Comparison of ENCODE assay signal across 26 cellular contexts in the genomic region with DNA sequence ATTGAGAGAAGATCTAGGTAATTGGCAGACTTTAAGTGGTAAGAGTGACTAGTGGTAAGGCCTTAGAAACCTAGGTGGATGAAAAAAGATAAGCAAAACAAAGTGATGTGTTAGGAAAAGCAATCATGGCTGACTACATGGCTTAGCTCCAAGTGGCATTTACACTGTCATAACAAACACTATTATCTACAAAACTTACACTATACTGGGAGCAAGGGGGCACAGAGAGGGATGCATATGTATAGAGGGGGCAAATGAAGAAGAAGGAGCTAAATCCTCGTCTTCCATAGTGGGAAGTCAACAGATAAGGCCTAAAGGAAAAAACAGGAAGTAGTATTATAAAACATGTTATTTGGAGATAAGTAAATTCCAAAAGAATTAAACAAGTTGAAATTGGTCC. TPM values are rescaled to one million over a fixed set of nuclear protein-coding genes. Genes with fewer than 3 reads are reported as not detected.
DNase-seq lines count a peak whose midpoint lies in the region; ATAC-seq, FAIRE-seq and TF ChIP-seq lines count a peak whose summit lies in the region.
"Had no signal": no experiment of that assay in that cellular context is flagged by ENCODE, and none has a peak within 500 bp of the region (broad histone marks: within the 10 kb centered on the region; RNA-seq: fewer than 3 reads in every experiment).

No MANE protein-coding gene starts in this region.

- intact Hi-C loops in GM12878 (cut with micrococcal nuclease; ENCODE audit: unreplicated experiment): no loop called here

- 96 to 97% methylated on average over 1 of the region's 1 CpG for WGBS in GM23248 (ENCODE audit: low coverage in 1 of 2, low lambda C conversion rate in 2 of 2, missing lambda C conversion rate in 2 of 2), 2 experiments
- 100% methylated on average over 1 of the region's 1 CpG for WGBS in GM12878 (ENCODE audit: insufficient coverage, insufficient replicate concordance, low lambda C conversion rate, missing lambda C conversion rate)
- 50 to 80% methylated on average over 1 of the region's 1 CpG for WGBS in mesodermal cell (ENCODE audit: insufficient coverage in 2 of 2), 2 experiments

- H3K79me2 ChIP-seq in GM23248 (ENCODE audit: insufficient read depth) (no peaks in the 10 kb centered on the region), KMS-11 (ENCODE audit: insufficient read depth, low read depth) (no peaks in the 10 kb centered on the region), GM12878 (ENCODE audit: control insufficient read depth, insufficient read depth, low read length) (no peaks in the 10 kb centered on the region)

- H3K27me3 Mint-ChIP-seq in progenitor cell of endocrine pancreas: peaks cover 3% of the 10 kb centered on the region

- H2AFZ ChIP-seq in GM23248 (0 out of 2 replicates have a peak overlapping the region, but pooled peaks have one; percentile 33), KMS-11 (ENCODE audit: low read depth) (peak overlapping the region; percentile 76), GM12878 (ENCODE audit: control insufficient read depth, low read depth, low read length) (peak overlapping the region; percentile 66)

- no TSS peak for BruUV-seq in GM12878 (replicated peaks; lab: Mats Ljungman, UMichigan)

- FAIRE-seq in GM12878 (lab: Jason Lieb, UNC): no peak
- FAIRE-seq: kidney, RCC 7860, TTC549 had no signal

- RAD21 ChIA-PET in GM12878 (lab: Charles Lee; ENCODE audit: unreplicated experiment): interaction anchor here (2.6 kb wide), 1 partner anchor 25 kb away, joined by 13 read pairs; no protein-coding TSS in a partner anchor

- H3K27me3 ChIP-seq in GM23248 (replicated peaks; ENCODE audit: insufficient read depth) (no peaks in the 10 kb centered on the region), KMS-11 (ENCODE audit: insufficient read depth, low read depth) (no peaks in the 10 kb centered on the region), GM12878 (replicated peaks in 1 of 2; ENCODE audit: control insufficient read depth in 2 of 2, insufficient read depth in 2 of 2, low read length in 1 of 2) (no peaks in the 10 kb centered on the region)
- H3K27me3 ChIP-seq: body of pancreas, dorsolateral prefrontal cortex, SJCRH30, upper lobe of right lung had no signal

- H3K4me1 Mint-ChIP-seq in progenitor cell of endocrine pancreas (ENCODE audit: low read depth): peaks cover 7% of the 10 kb centered on the region

- H3K36me3 ChIP-seq in GM23248 (ENCODE audit: low read depth) (no peaks in the 10 kb centered on the region), KMS-11 (ENCODE audit: insufficient read depth) (no peaks in the 10 kb centered on the region), GM12878 (ENCODE audit: control insufficient read depth in 2 of 2, insufficient read depth in 2 of 2, low read length in 1 of 2) (no peaks in the 10 kb centered on the region), mesodermal cell (ENCODE audit: control insufficient read depth, insufficient read depth, low read length) (no peaks in the 10 kb centered on the region)
- H3K36me3 ChIP-seq: SJCRH30, upper lobe of right lung had no signal

- no peak overlapping the region for H3K27ac ChIP-seq in GM23248
- H3K27ac ChIP-seq in KMS-11: peak overlapping the region; percentile 84
- no peak overlapping the region for H3K27ac ChIP-seq in GM12878 (ENCODE audit: control insufficient read depth, insufficient read depth)
- H3K27ac ChIP-seq in mesodermal cell (ENCODE audit: low read depth, low read length, severe bottlenecking): peak overlapping the region; percentile 41
- H3K27ac ChIP-seq: body of pancreas, SJCRH30, upper lobe of right lung had no signal

- TF ChIP-seq CTCF in KMS-11 (conservative IDR thresholded peaks at IDR 0.05; ENCODE audit: low read depth, low read length): no peak
- no peak for TF ChIP-seq CTCF in GM12878 (IDR thresholded peaks at IDR 0.05 in 2 of 3, conservative IDR thresholded peaks at IDR 0.05 in 1 of 3; ENCODE audit: control insufficient read depth in 2 of 3, extremely low read depth in 1 of 3, insufficient read depth in 1 of 3, low read depth in 3 of 3, low read length in 3 of 3)
- TF ChIP-seq CTCF in progenitor cell of endocrine pancreas (IDR thresholded peaks at IDR 0.05; ENCODE audit: unreplicated experiment): no peak

- no peak overlapping the region for H3K4me3 Mint-ChIP-seq in progenitor cell of endocrine pancreas (ENCODE audit: low read depth)
- H3K4me3 Mint-ChIP-seq: activated CD8-positive, alpha-beta T cell treated with anti-CD3 and anti-CD28 coated beads, Interleukin-2, amount 10 ng/mL, durations not matched to agents 7 days and 5 days; neural crest cell had no signal

- no peak overlapping the region for H3K27ac Mint-ChIP-seq in progenitor cell of endocrine pancreas
- H3K27ac Mint-ChIP-seq: activated CD8-positive, alpha-beta T cell treated with anti-CD3 and anti-CD28 coated beads, Interleukin-2, amount 10 ng/mL, durations not matched to agents 7 days and 5 days had no signal

- H3K4me1 ChIP-seq in GM23248 (ENCODE audit: insufficient read depth) (no peaks in the 10 kb centered on the region), KMS-11 (ENCODE audit: low read depth, poor library complexity, severe bottlenecking) (peaks cover 48% of the 10 kb centered on the region), GM12878 (ENCODE audit: control insufficient read depth, insufficient read depth, low read length) (peaks cover 7% of the 10 kb centered on the region), mesodermal cell (ENCODE audit: control insufficient read depth, insufficient read depth, low read length, poor library complexity, severe bottlenecking) (peaks cover 20% of the 10 kb centered on the region)

- ATAC-seq in GM12878: no peak
- ATAC-seq: activated CD8-positive, alpha-beta T cell treated with anti-CD3 and anti-CD28 coated beads, Interleukin-2, amount 10 ng/mL, durations not matched to agents 7 days and 5 days; body of pancreas had no signal

- H3K9me2 ChIP-seq in GM23248 (ENCODE audit: insufficient read depth): no peaks in the 10 kb centered on the region

- SMC1A ChIA-PET in GM12878 (lab: Charles Lee; ENCODE audit: uncharacterized antibody, unreplicated experiment): interaction anchor here (0.5 to 1.9 kb wide), 8 partner anchors 17 to 50 kb away, joined by 3 to 10 read pairs (median 4); no protein-coding TSS in a partner anchor

- H3K9me3 ChIP-seq in GM23248 (ENCODE audit: low read depth) (no peaks in the 10 kb centered on the region), GM12878 (replicated peaks; ENCODE audit: control insufficient read depth, insufficient read depth, low read length) (no peaks in the 10 kb centered on the region), mesodermal cell (ENCODE audit: control insufficient read depth, low read length) (no peaks in the 10 kb centered on the region)
- H3K9me3 ChIP-seq: body of pancreas, SJCRH30, upper lobe of right lung had no signal

- no peaks in the 10 kb centered on the region for H4K20me1 ChIP-seq in GM23248 (ENCODE audit: insufficient read depth)
- H4K20me1 ChIP-seq in KMS-11 (ENCODE audit: insufficient read depth): no peaks in the 10 kb centered on the region
- no peaks in the 10 kb centered on the region for H4K20me1 ChIP-seq in GM12878 (ENCODE audit: control insufficient read depth, insufficient read depth)

- DNase-seq in GM23248: no peak
- no peak for DNase-seq in GM12878 (ENCODE audit: low read depth, low spot score)
- DNase-seq in ecto neural progenitor cell (ENCODE audit: low spot score): no peak
- no peak for DNase-seq in NCI-H526 (lab: John Stamatoyannopoulos, UW)
- no peak for DNase-seq in progenitor cell of endocrine pancreas (ENCODE audit: low spot score, unreplicated experiment)
- DNase-seq: activated CD8-positive, alpha-beta T cell treated with anti-CD3 and anti-CD28 coated beads, Interleukin-2, amount 10 ng/mL, durations not matched to agents 7 days and 5 days; activated gamma-delta T cell treated with Interleukin-2 at 50 U/mL for 16 hours; body of pancreas; dorsolateral prefrontal cortex; glutamatergic neuron; HCEC 1CT; kidney; NCI-H1694 treated with DMSO at 0.1 percent for 48 hours; NCI-H524 treated with DMSO at 0.1 percent for 48 hours; right cardiac atrium; SJCRH30; stimulated activated CD4-positive, alpha-beta T cell treated with anti-CD3 and anti-CD28 coated beads, Interleukin-4, amount 100 ng/mL, for 1 hour; T-helper 1 cell; upper lobe of right lung had no signal

- no peak overlapping the region for H3K4me2 ChIP-seq in GM23248 (ENCODE audit: unreplicated experiment)
- peak overlapping the region; percentile 97 for H3K4me2 ChIP-seq in KMS-11
- H3K4me2 ChIP-seq in GM12878 (ENCODE audit: control insufficient read depth, insufficient read depth): no peak overlapping the region

- TF ChIP-seq RAD21 in GM12878 (IDR thresholded peaks at IDR 0.05; ENCODE audit: insufficient read depth, low read depth, low read length): no peak

- H3K9me3 Mint-ChIP-seq in progenitor cell of endocrine pancreas (ENCODE audit: low read depth): no peaks in the 10 kb centered on the region
- H3K9me3 Mint-ChIP-seq: neural crest cell had no signal

- no peak overlapping the region for H3K4me3 ChIP-seq in GM23248
- H3K4me3 ChIP-seq in KMS-11 (IDR thresholded peaks at IDR 0.05; ENCODE audit: insufficient read depth, low read depth, low read length): no peak overlapping the region
- H3K4me3 ChIP-seq in GM12878: no peak overlapping the region
- no peak overlapping the region for H3K4me3 ChIP-seq in mesodermal cell (ENCODE audit: extremely low read depth, insufficient read depth, low read length, poor library complexity, severe bottlenecking)
- H3K4me3 ChIP-seq: body of pancreas, SJCRH30, upper lobe of right lung had no signal

- TF ChIP-seq POLR2A in GM12878 (IDR thresholded peaks at IDR 0.05; ENCODE audit: low read depth, low read length): no peak

- H3F3A ChIP-seq in GM23248 (ENCODE audit: insufficient read depth): no peaks in the 10 kb centered on the region

- no peak for TF ChIP-seq EP300 in GM12878 (IDR thresholded peaks at IDR 0.05; ENCODE audit: borderline replicate concordance in 1 of 2, control insufficient read depth in 1 of 2, low read depth in 2 of 2, low read length in 2 of 2)

- CTCF ChIA-PET in GM12878 (lab: Yijun Ruan, JAX): interaction anchor here (1.1 to 2.4 kb wide), 6 partner anchors 22 to 47 kb away, joined by 3 to 10 read pairs (median 4); no protein-coding TSS in a partner anchor

- H3K9ac ChIP-seq in GM23248 (no peak overlapping the region), KMS-11 (peak overlapping the region; percentile 53; the same call in 1 of the 2 replicates), GM12878 (ENCODE audit: control insufficient read depth, insufficient read depth, low read length) (no peak overlapping the region)

- POLR2A ChIA-PET in GM12878 (lab: Charles Lee): interaction anchor here (1.2 to 1.5 kb wide), 2 partner anchors 25 to 43 kb away, joined by 4 to 5 read pairs; no protein-coding TSS in a partner anchor

- no peaks in the 10 kb centered on the region for H3K36me3 Mint-ChIP-seq in progenitor cell of endocrine pancreas (ENCODE audit: insufficient read depth)

- in situ Hi-C loops in GM23248 (cut with MboI) (no loop called here), GM12878 (cut with MboI) (no loop called here)

RNA-seq across cellular contexts. Expression of a gene that starts 32.5 kb away (rescaled TPM):
- total RNA-seq in GM23248 (2014; rRNA removed; shearing (Covaris generic)): 0.54 and 0.89 TPM in 2 replicates
- polyA plus RNA-seq in GM23248 (2016; fragmentation: Nextera tagmentation; extraction: Ambion mirVana) (0.30 and 0.64 TPM in 2 replicates), GM12878 (2011; rRNA removed) (16.2 and 31.2 TPM in 2 replicates), GM12878 (2014; fragmentation: Illumina TruSeq; extraction: Trizol) (4.6 and 15.9 TPM in 2 replicates), GM12878 (2014; fragmentation: Nextera tagmentation; extraction: Ambion mirVana) (1 to 10 TPM in 1 of 2 experiments, under 1 TPM in 1; 0.69 to 1.6 TPM), GM12878 (2014; rRNA removed) (29.6 and 30.5 TPM in 2 replicates), GM12878 (2016; fragmentation: Nextera tagmentation; extraction: Ambion mirVana) (10 to 100 TPM; 15.8 to 20.6 TPM)
- total RNA-seq in GM12878 (2013; cell fraction: nucleolus; rRNA removed): 55.4 and 60.9 TPM in 2 replicates
- total RNA-seq in GM12878 (2014; rRNA removed) (27.4 and 28.5 TPM in 2 replicates), GM12878 (2014; rRNA removed; fragmentation: Illumina TruSeq; extraction: Trizol) (10.5 and 10.9 TPM in 2 replicates), GM12878 (2021) (22.9 and 23.6 TPM in 2 replicates), progenitor cell of endocrine pancreas (5.2 and 6.4 TPM in 2 replicates)
- 9.5 TPM for polyA plus RNA-seq in GM12878 (2011; ENCODE audit: low read depth)
- polyA plus RNA-seq in GM12878 (2011; cell fraction: cytosol; rRNA removed): 49.3 and 77.4 TPM in 2 replicates
- polyA plus RNA-seq in GM12878 (2011; cell fraction: nucleus; rRNA removed): 45.4 and 47.1 TPM in 2 replicates
- polyA plus RNA-seq in GM12878 (2012): 22.8 and 28.8 TPM in 2 replicates
- polyA minus RNA-seq in GM12878 (2011; rRNA and poly(A)+ RNA removed): 38.3 and 56.7 TPM in 2 replicates
- 11.3 and 12.3 TPM in 2 replicates for polyA minus RNA-seq in GM12878 (2011; cell fraction: cytosol; rRNA and poly(A)+ RNA removed)
- polyA minus RNA-seq in GM12878 (2011; cell fraction: nucleus; rRNA and poly(A)+ RNA removed): 15.4 and 23.7 TPM in 2 replicates
- 5.9 TPM for polyA plus RNA-seq in mesodermal cell (2013, experiment 1 of 2)
- 4.5 TPM for polyA plus RNA-seq in mesodermal cell (2013, experiment 2 of 2)

RNA-seq across cellular contexts. Expression of a gene that starts 35.2 kb away (rescaled TPM):
- total RNA-seq in GM23248 (2014; rRNA removed; shearing (Covaris generic)): not detected in 2 replicates
- not detected in 2 replicates for polyA plus RNA-seq in GM23248 (2016; fragmentation: Nextera tagmentation; extraction: Ambion mirVana)
- total RNA-seq in GM12878 (2013; cell fraction: nucleolus; rRNA removed): 39.2 and 39.8 TPM in 2 replicates
- total RNA-seq in GM12878 (2014; rRNA removed): 2.5 and 2.8 TPM in 2 replicates
- total RNA-seq in GM12878 (2014; rRNA removed; fragmentation: Illumina TruSeq; extraction: Trizol): 3.4 and 3.5 TPM in 2 replicates
- 3.3 and 3.9 TPM in 2 replicates for total RNA-seq in GM12878 (2021)
- polyA plus RNA-seq in GM12878 (2011; ENCODE audit: low read depth): 1.8 TPM
- 20.5 and 20.6 TPM in 2 replicates for polyA plus RNA-seq in GM12878 (2011; rRNA removed)
- 12.1 and 14.3 TPM in 2 replicates for polyA plus RNA-seq in GM12878 (2011; cell fraction: cytosol; rRNA removed)
- 19.0 and 30.2 TPM in 2 replicates for polyA plus RNA-seq in GM12878 (2011; cell fraction: nucleus; rRNA removed)
- polyA plus RNA-seq in GM12878 (2012): 1.8 and 3.0 TPM in 2 replicates
- polyA plus RNA-seq in GM12878 (2014; fragmentation: Illumina TruSeq; extraction: Trizol): 2.6 and 2.8 TPM in 2 replicates
- polyA plus RNA-seq in GM12878 (2014; fragmentation: Nextera tagmentation; extraction: Ambion mirVana): 1 to 10 TPM; 2.9 to 4.5 TPM
- polyA plus RNA-seq in GM12878 (2014; rRNA removed): 3.4 and 3.5 TPM in 2 replicates
- polyA plus RNA-seq in GM12878 (2016; fragmentation: Nextera tagmentation; extraction: Ambion mirVana): 1 to 10 TPM in 1 of 2 experiments, under 1 TPM in 1; 0.89 to 1.2 TPM
- polyA minus RNA-seq in GM12878 (2011; rRNA and poly(A)+ RNA removed): 10.8 and 11.0 TPM in 2 replicates
- 3.3 and 3.6 TPM in 2 replicates for polyA minus RNA-seq in GM12878 (2011; cell fraction: cytosol; rRNA and poly(A)+ RNA removed)
- polyA minus RNA-seq in GM12878 (2011; cell fraction: nucleus; rRNA and poly(A)+ RNA removed): 6.9 and 8.1 TPM in 2 replicates
- polyA plus RNA-seq in mesodermal cell (2013, experiment 1 of 2): 0.29 TPM
- polyA plus RNA-seq in mesodermal cell (2013, experiment 2 of 2): 0.15 TPM
- 0.50 and 0.75 TPM in 2 replicates for total RNA-seq in progenitor cell of endocrine pancreas
- total RNA-seq: HT1080, lung microvascular endothelial cell, neural crest cell had no signal

Comparison
In these comparisons a context has a peak if more than half of its experiments do, and no peak if none do; other contexts are left out.
1. H3K27ac ChIP-seq: peak in KMS-11 (single experiment) and mesodermal cell (single experiment); none in GM23248 (single experiment) and GM12878 (single experiment).
2. Peak in every context shown above with its lines, with median percentiles within 50 percentile points of each other: H2AFZ ChIP-seq.